ENCODE assay signal across 9 cellular contexts in the genomic region with DNA sequence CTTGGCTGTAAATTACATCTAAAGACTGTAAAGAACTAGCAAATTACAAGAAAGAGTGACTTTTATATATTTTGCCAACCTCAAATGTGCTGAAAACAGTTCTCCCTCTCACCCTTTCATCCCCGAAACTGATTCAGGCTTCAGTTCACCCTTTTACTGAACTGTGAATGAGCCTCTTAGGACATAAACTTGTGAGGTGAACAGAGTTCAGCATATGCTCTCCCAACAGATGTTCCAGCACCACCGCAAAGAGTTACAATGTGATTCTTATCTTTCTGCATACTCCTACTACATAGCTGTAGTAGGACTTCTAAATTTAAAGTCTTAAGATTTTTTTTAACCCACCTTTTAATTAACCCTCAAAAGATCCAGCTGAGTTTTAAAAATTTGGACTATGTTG. TPM values are rescaled to one million over a fixed set of nuclear protein-coding genes. Genes with fewer than 3 reads are reported as not detected.
DNase-seq lines count a peak whose midpoint lies in the region; ATAC-seq and TF ChIP-seq lines count a peak whose summit lies in the region.
"Had no signal": no experiment of that assay in that cellular context is flagged by ENCODE, and none has a peak within 500 bp of the region (broad histone marks: within the 10 kb centered on the region; RNA-seq: fewer than 3 reads in every experiment).

No MANE protein-coding gene starts in this region.

- H3K27ac ChIP-seq in thoracic aorta (no peak overlapping the region), left lung (peak overlapping the region in 1 of 2 donors; percentile 97)

- no peak for ATAC-seq in activated T-cell treated with anti-CD3 and anti-CD28 coated beads, Interleukin-2, amount 50 U/mL, for 4 hours
- ATAC-seq in thoracic aorta (ENCODE audit: insufficient number of reproducible peaks, low FRiP score, low read depth) = no peak
- ATAC-seq in HG03432 (IDR thresholded peaks at IDR 0.05; ENCODE audit: unreplicated experiment) = no peak
- no peak for ATAC-seq in left lung

- TF ChIP-seq CTCF in thoracic aorta (IDR thresholded peaks at IDR 0.05) (no peak), left lung (IDR thresholded peaks at IDR 0.05) (no peak)

- H3K4me1 Mint-ChIP-seq in activated T-cell treated with anti-CD3 and anti-CD28 coated beads, Interleukin-2, amount 50 U/mL, for 4 hours (ENCODE audit: low read depth) = peaks cover 31% of the 10 kb centered on the region
- peaks cover 15% of the 10 kb centered on the region for H3K4me1 Mint-ChIP-seq in activated CD4-positive, alpha-beta memory T cell treated with anti-CD3 and anti-CD28 coated beads, Interleukin-2, amount 10 ng/mL, durations not matched to agents 7 days and 5 days
- peaks cover 27 to 36% of the 10 kb centered on the region in 2 donors for H3K4me1 Mint-ChIP-seq in immature natural killer cell

- H3K36me3 Mint-ChIP-seq in activated T-cell treated with anti-CD3 and anti-CD28 coated beads, Interleukin-2, amount 50 U/mL, for 4 hours (ENCODE audit: insufficient read depth) = peaks cover 9% of the 10 kb centered on the region
- H3K36me3 Mint-ChIP-seq in activated CD4-positive, alpha-beta memory T cell treated with anti-CD3 and anti-CD28 coated beads, Interleukin-2, amount 10 ng/mL, durations not matched to agents 7 days and 5 days (ENCODE audit: low read depth) = peaks cover 52% of the 10 kb centered on the region
- H3K36me3 Mint-ChIP-seq in immature natural killer cell = no peaks in the 10 kb centered on the region

- H3K36me3 ChIP-seq in thoracic aorta (no peaks in the 10 kb centered on the region), left lung (no peaks in the 10 kb centered on the region)

- H3K4me3 ChIP-seq in thoracic aorta (peak overlapping the region; percentile 83), left lung (peak overlapping the region in 1 of 2 donors; percentile 78)

- H3K9me3 Mint-ChIP-seq in activated T-cell treated with anti-CD3 and anti-CD28 coated beads, Interleukin-2, amount 50 U/mL, for 4 hours = no peaks in the 10 kb centered on the region
- no peaks in the 10 kb centered on the region for H3K9me3 Mint-ChIP-seq in activated CD4-positive, alpha-beta memory T cell treated with anti-CD3 and anti-CD28 coated beads, Interleukin-2, amount 10 ng/mL, durations not matched to agents 7 days and 5 days
- no peaks in the 10 kb centered on the region for H3K9me3 Mint-ChIP-seq in immature natural killer cell

- H3K27me3 ChIP-seq in thoracic aorta (replicated peaks; ENCODE audit: insufficient read depth) (no peaks in the 10 kb centered on the region), left lung (no peaks in the 10 kb centered on the region)

- peak overlapping the region; percentile 83 for H3K27ac Mint-ChIP-seq in activated CD4-positive, alpha-beta memory T cell treated with anti-CD3 and anti-CD28 coated beads, Interleukin-2, amount 10 ng/mL, durations not matched to agents 7 days and 5 days
- peak overlapping the region in 4 of 6 donors; percentile 80 to 95 (median 88) for H3K27ac Mint-ChIP-seq in immature natural killer cell

- H3K4me3 Mint-ChIP-seq in activated T-cell treated with anti-CD3 and anti-CD28 coated beads, Interleukin-2, amount 50 U/mL, for 4 hours = peak overlapping the region; percentile 89
- H3K4me3 Mint-ChIP-seq in activated CD4-positive, alpha-beta memory T cell treated with anti-CD3 and anti-CD28 coated beads, Interleukin-2, amount 10 ng/mL, durations not matched to agents 7 days and 5 days = peak overlapping the region; percentile 93
- H3K4me3 Mint-ChIP-seq in immature natural killer cell = peak overlapping the region; percentile 86 to 94 (median 93)

- H3K4me1 ChIP-seq in thoracic aorta (ENCODE audit: control insufficient read depth in 1 of 2, low read depth in 2 of 2) = peaks cover 9 to 26% of the 10 kb centered on the region in 2 donors
- peaks cover 0 to 28% of the 10 kb centered on the region in 2 donors for H3K4me1 ChIP-seq in left lung

- POLR2A ChIA-PET in activated CD4-positive, alpha-beta memory T cell treated with anti-CD3 and anti-CD28 coated beads, Interleukin-2, amount 10 ng/mL, durations not matched to agents 7 days and 5 days (lab: Charles Lee) = interaction anchor here (0.9 to 7.7 kb wide), 9 partner anchors 10 to 350 kb away, joined by 3 to 140 read pairs (median 7); partner anchors contain the start of genes PIGN and RELCH

- intact Hi-C loops in left lung (cut with DNase I) = no loop called here

- CTCF ChIA-PET in activated CD4-positive, alpha-beta memory T cell treated with anti-CD3 and anti-CD28 coated beads, Interleukin-2, amount 10 ng/mL, durations not matched to agents 7 days and 5 days (lab: Charles Lee) = interaction anchor here (0.6 to 2.8 kb wide), 9 partner anchors 10 to 318 kb away, joined by 3 to 24 read pairs (median 4); no protein-coding TSS in a partner anchor

- DNase-seq in activated T-cell treated with anti-CD3 and anti-CD28 coated beads, Interleukin-2, amount 50 U/mL, for 4 hours = no peak
- DNase-seq in activated T-cell treated with anti-CD3 and anti-CD28 coated beads, Interleukin-2, amount 50 U/mL, for 48 hours = no peak
- no peak for DNase-seq in activated CD4-positive, alpha-beta memory T cell treated with anti-CD3 and anti-CD28 coated beads, Interleukin-2, amount 10 ng/mL, durations not matched to agents 7 days and 5 days
- DNase-seq in immature natural killer cell (no peak), thoracic aorta (ENCODE audit: low spot score) (no peak), left lung (no peak)
- no peak for DNase-seq in stimulated activated CD4-positive, alpha-beta T cell treated with anti-CD3 and anti-CD28 coated beads, Interleukin-2, amount 100 ng/mL, for 48 hours
- DNase-seq: amygdala had no signal

- H3K9me3 ChIP-seq in thoracic aorta (no peaks in the 10 kb centered on the region), left lung (no peaks in the 10 kb centered on the region)

- H3K27me3 Mint-ChIP-seq in activated T-cell treated with anti-CD3 and anti-CD28 coated beads, Interleukin-2, amount 50 U/mL, for 4 hours (ENCODE audit: low read depth) = no peaks in the 10 kb centered on the region
- no peaks in the 10 kb centered on the region for H3K27me3 Mint-ChIP-seq in activated CD4-positive, alpha-beta memory T cell treated with anti-CD3 and anti-CD28 coated beads, Interleukin-2, amount 10 ng/mL, durations not matched to agents 7 days and 5 days
- H3K27me3 Mint-ChIP-seq in immature natural killer cell (ENCODE audit: low read depth in 3 of 3) = peaks cover 10 to 35% (median 27%) of the 10 kb centered on the region in 3 donors

RNA-seq across cellular contexts. Expression of gene ZCCHC2, which starts 1.2 kb away (rescaled TPM):
- total RNA-seq in activated T-cell treated with anti-CD3 and anti-CD28 coated beads, Interleukin-2, amount 50 U/mL, for 4 hours = 10 to 100 TPM; 31.9 to 39.5 (median 35.7) TPM
- total RNA-seq in activated CD4-positive, alpha-beta memory T cell treated with anti-CD3 and anti-CD28 coated beads, Interleukin-2, amount 10 ng/mL, durations not matched to agents 7 days and 5 days = 10 to 100 TPM; 51.7 to 52.3 TPM
- polyA plus RNA-seq in immature natural killer cell = 1 to 10 TPM; 1.6 to 4.2 (median 2.1) TPM
- total RNA-seq in thoracic aorta (10 to 100 TPM; 33.9 to 38.7 TPM), left lung (10 to 100 TPM; 25.1 to 34.5 TPM)
